8 cellular contexts compared by ENCODE assay signal in the genomic region with DNA sequence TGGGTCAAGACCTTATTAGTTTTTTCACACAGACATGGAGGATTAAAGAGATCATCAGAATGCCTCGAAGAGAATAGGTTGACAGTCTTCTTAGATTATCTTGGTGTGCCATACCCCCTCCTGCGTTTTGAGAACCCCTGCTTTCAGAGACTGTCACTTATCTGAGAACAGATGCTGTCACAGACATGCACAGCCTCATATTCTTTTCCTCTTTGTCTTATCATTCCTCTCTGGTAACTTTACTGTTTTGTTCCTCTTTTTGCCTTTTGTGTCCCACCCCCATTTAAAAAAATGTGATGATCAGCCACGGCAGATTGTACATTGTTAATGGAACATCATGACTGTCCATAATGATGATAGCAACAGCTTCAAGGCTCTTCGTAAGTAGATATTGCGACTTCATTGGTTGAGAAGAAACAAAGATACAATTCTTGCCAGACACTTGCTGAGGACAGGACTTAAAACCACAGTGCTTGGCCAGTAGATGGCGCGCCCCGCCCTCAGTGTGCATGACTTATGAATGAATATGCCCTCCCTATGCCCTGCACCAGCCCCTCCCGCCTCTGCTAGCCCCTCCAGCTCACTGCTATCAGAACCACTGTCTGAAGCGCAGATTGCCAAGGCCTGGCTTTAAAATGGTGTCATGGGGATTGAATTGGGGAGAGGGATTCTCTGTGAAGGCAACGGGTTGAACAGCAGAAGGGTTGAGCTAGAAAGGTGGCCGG. TPM values are rescaled to one million over a fixed set of nuclear protein-coding genes. Genes with fewer than 3 reads are reported as not detected.
DNase-seq lines count a peak whose midpoint lies in the region; ATAC-seq, FAIRE-seq and TF ChIP-seq lines count a peak whose summit lies in the region.

No MANE protein-coding gene starts in this region.

- peak; percentile 80 for FAIRE-seq in keratinocyte (lab: Jason Lieb, UNC)

- H3K36me3 Mint-ChIP-seq in WTC11: peaks cover 5% of the 10 kb centered on the region

- CTCF ChIA-PET in WTC11 (lab: Charles Lee): interaction anchor here (0.5 to 3.1 kb wide), 33 partner anchors 8 to 585 kb away, joined by 3 to 38 read pairs (median 4); a partner anchor contains a TSS

- dilution Hi-C loops in keratinocyte (cut with MboI; ENCODE audit: extremely low pct_ligation_motif_present, low sequenced_read_pairs): no loop called here

- H3K4me3 ChIP-seq in DOHH2 (ENCODE audit: low read length) (peak overlapping the region; percentile 37; the same call in 1 of the 2 replicates), keratinocyte (ENCODE audit: control insufficient read depth in 2 of 3, extremely low read depth in 1 of 3, insufficient read depth in 2 of 3, low read depth in 1 of 3, low read length in 3 of 3) (no peak overlapping the region)

- H4K20me1 ChIP-seq in DOHH2 (ENCODE audit: control insufficient read depth, insufficient read depth, low read depth, low read length) (no peaks in the 10 kb centered on the region), keratinocyte (ENCODE audit: control insufficient read depth, extremely low read depth, insufficient read depth, low read length) (no peaks in the 10 kb centered on the region)

- no peak overlapping the region for H2AFZ ChIP-seq in keratinocyte (ENCODE audit: control insufficient read depth, low read length)

- DNase-seq in NCI-H446 (lab: John Stamatoyannopoulos, UW) (peak; percentile 62 to 85), WTC11 (ENCODE audit: low spot score) (peak; percentile 88), T47D (ENCODE audit: low read depth in 1 of 2, low spot score in 1 of 2) (peak; percentile 70 to 87), keratinocyte (ENCODE audit: low read depth, low spot score) (no peak)
- peak; percentile 71 to 83 (median 82) for DNase-seq in stimulated activated CD4-positive, alpha-beta T cell treated with anti-CD3 and anti-CD28 coated beads, Interleukin-1b, Interleukin-23, amount 100 ng/mL, for 24 hours (ENCODE audit: low read depth in 4 of 4, low spot score in 1 of 4)

- peak overlapping the region; percentile 74 for H3K27ac Mint-ChIP-seq in WTC11

- H3K4me2 ChIP-seq in DOHH2 (ENCODE audit: low read length) (peak overlapping the region; percentile 64), keratinocyte (ENCODE audit: control insufficient read depth, extremely low read depth, insufficient read depth, low read depth, low read length) (no peak overlapping the region)

- ATAC-seq in HG02981 (IDR thresholded peaks at IDR 0.05; ENCODE audit: unreplicated experiment) (peak; percentile 37), WTC11 (peak; percentile 51), GM21447 (IDR thresholded peaks at IDR 0.05; ENCODE audit: unreplicated experiment) (no peak)

- no peak overlapping the region for H3K27ac ChIP-seq in DOHH2 (ENCODE audit: low read depth, low read length)
- H3K27ac ChIP-seq in keratinocyte (ENCODE audit: control insufficient read depth, insufficient read depth, low read length): no peak overlapping the region

- H3K79me2 ChIP-seq in DOHH2 (ENCODE audit: control insufficient read depth, low read length) (peaks cover 6% of the 10 kb centered on the region), keratinocyte (ENCODE audit: control insufficient read depth, insufficient read depth, low read length) (peaks cover 6% of the 10 kb centered on the region)

- in situ Hi-C loops in T47D (cut with HindIII; ENCODE audit: low pct_unique_long_range_greater_than_20kb, low sequenced_read_pairs): no loop called here

- H3K4me3 Mint-ChIP-seq in WTC11: peak overlapping the region; percentile 48

- H3K9me3 Mint-ChIP-seq in WTC11: peaks cover 4% of the 10 kb centered on the region

- peak; percentile 90 for TF ChIP-seq CTCF in DOHH2 (IDR thresholded peaks at IDR 0.05; ENCODE audit: low read depth, low read length, poor library complexity, severe bottlenecking)
- TF ChIP-seq CTCF in WTC11 (IDR thresholded peaks at IDR 0.05): peak; percentile 41; the same call in 1 of the 2 replicates
- peak; percentile 90 to 99 (median 92) for TF ChIP-seq CTCF in keratinocyte (optimal IDR thresholded peaks at IDR 0.05 in 1 of 3, IDR thresholded peaks at IDR 0.05 in 1 of 3, conservative IDR thresholded peaks at IDR 0.05 in 1 of 3; ENCODE audit: extremely low read depth in 1 of 3, insufficient read depth in 2 of 3, low read length in 3 of 3)

- H3K9me3 ChIP-seq in DOHH2 (ENCODE audit: control insufficient read depth, insufficient read depth, low read length) (no peaks in the 10 kb centered on the region), keratinocyte (ENCODE audit: control insufficient read depth, low read depth, low read length) (no peaks in the 10 kb centered on the region)

- H3K4me1 Mint-ChIP-seq in WTC11: peaks cover 29% of the 10 kb centered on the region

- H3K36me3 ChIP-seq in DOHH2 (ENCODE audit: control insufficient read depth, low read length) (peaks cover 2% of the 10 kb centered on the region; the same call in 1 of the 2 replicates), keratinocyte (ENCODE audit: control insufficient read depth in 2 of 2, extremely low read depth in 1 of 2, insufficient read depth in 2 of 2, low read length in 2 of 2) (peaks cover 0 to 6% of the 10 kb centered on the region in 2 experiments)

- H3K27me3 ChIP-seq in DOHH2 (ENCODE audit: control insufficient read depth, low read length) (peaks cover 15% of the 10 kb centered on the region), keratinocyte (ENCODE audit: control insufficient read depth, extremely low read depth, insufficient read depth, low read length) (no peaks in the 10 kb centered on the region)

- H3K27me3 Mint-ChIP-seq in WTC11 (ENCODE audit: low read depth): no peaks in the 10 kb centered on the region; the same call in 1 of the 2 replicates

- no peaks in the 10 kb centered on the region for H3K9me1 ChIP-seq in keratinocyte (ENCODE audit: control insufficient read depth, extremely low read depth, insufficient read depth, low read length)

- H3K9ac ChIP-seq in keratinocyte (ENCODE audit: control insufficient read depth, extremely low read depth, insufficient read depth, low read length): no peak overlapping the region

- POLR2A ChIA-PET in WTC11 (lab: Charles Lee): interaction anchor here (0.6 to 0.9 kb wide), 3 partner anchors 21 to 600 kb away, joined by 3 to 6 read pairs (median 3); no protein-coding TSS in a partner anchor

- peaks cover 16% of the 10 kb centered on the region for H3F3A ChIP-seq in DOHH2 (ENCODE audit: control insufficient read depth, insufficient read depth)

- H3K4me1 ChIP-seq in DOHH2 (ENCODE audit: control insufficient read depth, low read length): peaks cover 28% of the 10 kb centered on the region
- peaks cover 24% of the 10 kb centered on the region for H3K4me1 ChIP-seq in keratinocyte (ENCODE audit: control insufficient read depth, extremely low read depth, insufficient read depth, low read length)

- H3K9me2 ChIP-seq in DOHH2 (replicated peaks; ENCODE audit: control insufficient read depth, low read length): no peaks in the 10 kb centered on the region

TF ChIP-seq in WTC11, 78 proteins besides CTCF, POLR2A, EP300 and RAD21:
- peak; percentile 67; the same call in 1 of the 2 replicates for TF ChIP-seq TEAD1 (CRISPR knock-in tag; IDR thresholded peaks at IDR 0.05)
- no peak for TF ChIP-seq CREB1 (CRISPR knock-in tag; IDR thresholded peaks at IDR 0.05)
- 0 out of 2 replicates have a peak, but pooled peaks have one; percentile 53 for TF ChIP-seq ETV6 (CRISPR knock-in tag; IDR thresholded peaks at IDR 0.05)
- 0 out of 2 replicates have a peak, but pooled peaks have one; percentile 47 for TF ChIP-seq SP1 (CRISPR knock-in tag; conservative IDR thresholded peaks at IDR 0.05)
TF ChIP-seq in WTC11: peak in this region for 3.

RNA-seq across cellular contexts. Expression of a gene that starts 2.6 kb away (rescaled TPM):
- 36.9 to 42.0 TPM (median 39.8 TPM) in 3 replicates for total RNA-seq in WTC11 (2021)
- polyA plus RNA-seq in keratinocyte: 14.7 to 25.4 TPM (median 24.8 TPM) in 3 replicates
- 19.5 TPM for polyA plus RNA-seq in keratinocyte (2011; ENCODE audit: low read depth)
- 23.4 and 33.3 TPM in 2 replicates for polyA plus RNA-seq in keratinocyte (2011; cell fraction: cytosol; rRNA removed)
- 12.7 and 15.9 TPM in 2 replicates for polyA plus RNA-seq in keratinocyte (2011; cell fraction: nucleus; rRNA removed)
- polyA plus RNA-seq in keratinocyte (2012; ENCODE audit: low replicate concordance): 23.1 and 23.3 TPM in 2 replicates
- 13.8 to 26.5 TPM (median 17.4 TPM) in 3 replicates for polyA minus RNA-seq in keratinocyte
- polyA minus RNA-seq in keratinocyte (2011; cell fraction: cytosol; rRNA and poly(A)+ RNA removed): 16.9 TPM
- polyA minus RNA-seq in keratinocyte (2011; cell fraction: nucleus; rRNA and poly(A)+ RNA removed): 7.9 and 15.7 TPM in 2 replicates

RNA-seq across cellular contexts. Expression of a gene that starts 8.1 kb away (rescaled TPM):
- 58.9 to 66.9 TPM (median 59.0 TPM) in 3 replicates for total RNA-seq in WTC11 (2021)
- polyA plus RNA-seq in keratinocyte: 29.6 to 68.4 TPM (median 56.6 TPM) in 3 replicates
- 81.7 TPM for polyA plus RNA-seq in keratinocyte (2011; ENCODE audit: low read depth)
- 34.4 and 60.1 TPM in 2 replicates for polyA plus RNA-seq in keratinocyte (2011; cell fraction: cytosol; rRNA removed)
- 36.2 and 54.4 TPM in 2 replicates for polyA plus RNA-seq in keratinocyte (2011; cell fraction: nucleus; rRNA removed)
- 60.1 and 72.2 TPM in 2 replicates for polyA plus RNA-seq in keratinocyte (2012; ENCODE audit: low replicate concordance)
- polyA minus RNA-seq in keratinocyte: 7.3 to 42.1 TPM (median 13.0 TPM) in 3 replicates
- 79.6 TPM for polyA minus RNA-seq in keratinocyte (2011; cell fraction: cytosol; rRNA and poly(A)+ RNA removed)
- 14.2 and 31.7 TPM in 2 replicates for polyA minus RNA-seq in keratinocyte (2011; cell fraction: nucleus; rRNA and poly(A)+ RNA removed)

Comparison
In these comparisons a context has a peak if more than half of its experiments do, and no peak if none do; other contexts are left out.
1. CTCF ChIP-seq: peak in every context shown above with its lines; median percentile 92 in keratinocyte; 90 in DOHH2; 41 in WTC11.